ENCODE assay signal across 13 cellular contexts in the genomic region with DNA sequence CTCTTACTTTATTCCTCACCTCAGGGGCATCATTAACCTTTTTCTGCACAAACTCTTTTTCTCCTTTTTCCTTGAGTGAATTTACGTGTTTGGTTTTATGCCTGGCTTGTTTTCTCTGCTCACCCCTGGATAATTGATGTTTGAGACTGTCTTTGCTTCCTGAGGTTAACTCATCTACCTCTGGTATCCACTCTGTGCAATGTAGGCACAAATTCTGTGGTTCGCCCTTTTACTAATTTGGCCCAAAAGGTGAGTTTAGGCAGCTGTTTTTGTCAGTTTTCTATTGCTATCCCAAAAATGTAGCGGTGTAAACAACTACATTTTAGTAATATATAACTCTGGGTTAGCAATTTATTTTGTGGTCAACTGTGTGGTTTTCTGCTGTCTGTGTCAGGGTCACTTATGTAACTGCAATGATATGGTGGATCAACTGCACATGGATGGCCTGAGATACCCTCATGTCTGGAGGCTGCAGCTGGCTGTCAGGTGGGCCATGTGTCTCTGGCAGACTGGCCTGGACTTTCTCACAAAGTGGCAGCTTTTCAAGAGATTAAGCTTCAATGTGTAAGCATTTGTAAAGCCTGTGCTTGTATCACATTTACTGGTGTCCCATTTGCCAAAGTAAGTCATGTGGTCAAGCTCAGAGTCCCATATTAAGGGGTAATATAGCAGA.
DNase-seq lines count a peak whose midpoint lies in the region; ATAC-seq and TF ChIP-seq lines count a peak whose summit lies in the region.
"Had no signal": no experiment of that assay in that cellular context is flagged by ENCODE, and none has a peak within 500 bp of the region (broad histone marks: within the 10 kb centered on the region; RNA-seq: fewer than 3 reads in every experiment).

No MANE protein-coding gene starts in this region.

- no CpG with 5 or more reads among the region's 3 CpGs for whole genome bisulfite sequencing in mesendoderm (ENCODE audit: extremely low coverage, insufficient coverage, low lambda C conversion rate)

- no peak overlapping the region for H3K4me2 ChIP-seq in mesendoderm (ENCODE audit: low read length)

- H3K4me3 Mint-ChIP-seq in activated naive CD4-positive, alpha-beta T cell treated with anti-CD3 and anti-CD28 coated beads, Interleukin-2, amount 10 ng/mL, durations not matched to agents 7 days and 5 days, result no peak overlapping the region
- H3K4me3 Mint-ChIP-seq in activated CD4-positive, alpha-beta memory T cell treated with anti-CD3 and anti-CD28 coated beads, Interleukin-2, amount 10 ng/mL, durations not matched to agents 7 days and 5 days, result no peak overlapping the region
- H3K4me3 Mint-ChIP-seq: activated naive CD8-positive, alpha-beta T cell treated with anti-CD3 and anti-CD28 coated beads, Interleukin-2, amount 10 ng/mL, durations not matched to agents 7 days and 5 days; naive thymus-derived CD8-positive, alpha-beta T cell had no signal

- no peak for TF ChIP-seq CTCF in WERI-Rb-1 (IDR thresholded peaks at IDR 0.05; ENCODE audit: low read depth, low read length)

- POLR2A ChIA-PET in activated CD4-positive, alpha-beta memory T cell treated with anti-CD3 and anti-CD28 coated beads, Interleukin-2, amount 10 ng/mL, durations not matched to agents 7 days and 5 days (lab: Charles Lee), result no interaction called here

- ATAC-seq in GM18858 (IDR thresholded peaks at IDR 0.05; ENCODE audit: unreplicated experiment) (peak; percentile 40), HG03097 (IDR thresholded peaks at IDR 0.05; ENCODE audit: low FRiP score, unreplicated experiment) (peak; percentile 66), GM19455 (IDR thresholded peaks at IDR 0.05; ENCODE audit: unreplicated experiment) (no peak)
- ATAC-seq: foreskin keratinocyte; naive thymus-derived CD8-positive, alpha-beta T cell had no signal

- no peak overlapping the region for H3K27ac Mint-ChIP-seq in activated naive CD4-positive, alpha-beta T cell treated with anti-CD3 and anti-CD28 coated beads, Interleukin-2, amount 10 ng/mL, durations not matched to agents 7 days and 5 days
- no peak overlapping the region for H3K27ac Mint-ChIP-seq in activated CD4-positive, alpha-beta memory T cell treated with anti-CD3 and anti-CD28 coated beads, Interleukin-2, amount 10 ng/mL, durations not matched to agents 7 days and 5 days
- H3K27ac Mint-ChIP-seq: activated naive CD8-positive, alpha-beta T cell treated with anti-CD3 and anti-CD28 coated beads, Interleukin-2, amount 10 ng/mL, durations not matched to agents 7 days and 5 days; naive thymus-derived CD8-positive, alpha-beta T cell had no signal

- H3K4me1 ChIP-seq in mesendoderm (ENCODE audit: control insufficient read depth, low read depth, low read length), result no peaks in the 10 kb centered on the region

- no peak overlapping the region for H3K56ac ChIP-seq in mesendoderm (ENCODE audit: low read length)

- no peak overlapping the region for H3K18ac ChIP-seq in mesendoderm (ENCODE audit: low read length)

- no peak overlapping the region for H3K9ac ChIP-seq in mesendoderm (ENCODE audit: low read length)

- no peaks in the 10 kb centered on the region for H3K79me2 ChIP-seq in mesendoderm (ENCODE audit: control insufficient read depth, insufficient read depth, low read length)

- no peak overlapping the region for H2BK120ac ChIP-seq in mesendoderm (ENCODE audit: low read depth, low read length)

- no peak overlapping the region for H3K23ac ChIP-seq in mesendoderm (ENCODE audit: low read length)

- no peaks in the 10 kb centered on the region for H3K79me1 ChIP-seq in mesendoderm (ENCODE audit: low read length)

- H3K9me3 Mint-ChIP-seq in activated naive CD4-positive, alpha-beta T cell treated with anti-CD3 and anti-CD28 coated beads, Interleukin-2, amount 10 ng/mL, durations not matched to agents 7 days and 5 days, result no peaks in the 10 kb centered on the region
- H3K9me3 Mint-ChIP-seq in activated CD4-positive, alpha-beta memory T cell treated with anti-CD3 and anti-CD28 coated beads, Interleukin-2, amount 10 ng/mL, durations not matched to agents 7 days and 5 days, result no peaks in the 10 kb centered on the region

- H4K8ac ChIP-seq in mesendoderm (ENCODE audit: low read depth, low read length), result no peak overlapping the region

- no peak overlapping the region for H4K5ac ChIP-seq in mesendoderm (ENCODE audit: low read length)

- no peak overlapping the region for H3K4me3 ChIP-seq in WERI-Rb-1 (ENCODE audit: low read depth, low read length)
- no peak overlapping the region for H3K4me3 ChIP-seq in mesendoderm (ENCODE audit: low read length)

- H3K27me3 Mint-ChIP-seq in activated naive CD4-positive, alpha-beta T cell treated with anti-CD3 and anti-CD28 coated beads, Interleukin-2, amount 10 ng/mL, durations not matched to agents 7 days and 5 days, result no peaks in the 10 kb centered on the region
- no peaks in the 10 kb centered on the region for H3K27me3 Mint-ChIP-seq in activated CD4-positive, alpha-beta memory T cell treated with anti-CD3 and anti-CD28 coated beads, Interleukin-2, amount 10 ng/mL, durations not matched to agents 7 days and 5 days
- H3K27me3 Mint-ChIP-seq: activated naive CD8-positive, alpha-beta T cell treated with anti-CD3 and anti-CD28 coated beads, Interleukin-2, amount 10 ng/mL, durations not matched to agents 7 days and 5 days; naive thymus-derived CD8-positive, alpha-beta T cell had no signal

- CTCF ChIA-PET in activated naive CD4-positive, alpha-beta T cell treated with anti-CD3 and anti-CD28 coated beads, Interleukin-2, amount 10 ng/mL, durations not matched to agents 7 days and 5 days (lab: Charles Lee), result no interaction called here
- CTCF ChIA-PET in activated CD4-positive, alpha-beta memory T cell treated with anti-CD3 and anti-CD28 coated beads, Interleukin-2, amount 10 ng/mL, durations not matched to agents 7 days and 5 days (lab: Charles Lee), result no interaction called here

- no peak overlapping the region for H2BK15ac ChIP-seq in mesendoderm (replicated peaks; ENCODE audit: low read depth)

- H3K27ac ChIP-seq in WERI-Rb-1 (0 out of 2 replicates have a peak overlapping the region, but pooled peaks have one; percentile 13), mesendoderm (ENCODE audit: low read depth, low read length) (no peak overlapping the region)
- H3K27ac ChIP-seq: foreskin keratinocyte had no signal

- H3K4ac ChIP-seq in mesendoderm (ENCODE audit: low read depth, low read length), result no peak overlapping the region

- no peaks in the 10 kb centered on the region for H3K9me3 ChIP-seq in WERI-Rb-1 (ENCODE audit: severe bottlenecking)

- no peak overlapping the region for H2BK5ac ChIP-seq in mesendoderm (ENCODE audit: low read length)

- no peak overlapping the region for H2AK5ac ChIP-seq in mesendoderm (ENCODE audit: low read length)

- H3K36me3 Mint-ChIP-seq in activated naive CD4-positive, alpha-beta T cell treated with anti-CD3 and anti-CD28 coated beads, Interleukin-2, amount 10 ng/mL, durations not matched to agents 7 days and 5 days, result no peaks in the 10 kb centered on the region
- no peaks in the 10 kb centered on the region for H3K36me3 Mint-ChIP-seq in activated CD4-positive, alpha-beta memory T cell treated with anti-CD3 and anti-CD28 coated beads, Interleukin-2, amount 10 ng/mL, durations not matched to agents 7 days and 5 days (ENCODE audit: low read depth)
- H3K36me3 Mint-ChIP-seq: activated naive CD8-positive, alpha-beta T cell treated with anti-CD3 and anti-CD28 coated beads, Interleukin-2, amount 10 ng/mL, durations not matched to agents 7 days and 5 days had no signal

- H3K36me3 ChIP-seq in WERI-Rb-1 (no peaks in the 10 kb centered on the region), mesendoderm (ENCODE audit: control insufficient read depth, insufficient read depth, low read length) (no peaks in the 10 kb centered on the region)

- DNase-seq in WERI-Rb-1 (peak; percentile 76), mesendoderm (peak; percentile 3)
- no peak for DNase-seq in activated naive CD4-positive, alpha-beta T cell treated with anti-CD3 and anti-CD28 coated beads, Interleukin-2, amount 10 ng/mL, durations not matched to agents 7 days and 5 days
- no peak for DNase-seq in activated CD4-positive, alpha-beta memory T cell treated with anti-CD3 and anti-CD28 coated beads, Interleukin-2, amount 10 ng/mL, durations not matched to agents 7 days and 5 days
- DNase-seq: activated naive CD8-positive, alpha-beta T cell treated with anti-CD3 and anti-CD28 coated beads, Interleukin-2, amount 10 ng/mL, durations not matched to agents 7 days and 5 days; foreskin keratinocyte; Kasumi-1; kidney; naive thymus-derived CD8-positive, alpha-beta T cell; T-helper 9 cell had no signal

- no peaks in the 10 kb centered on the region for H3K4me1 Mint-ChIP-seq in activated naive CD4-positive, alpha-beta T cell treated with anti-CD3 and anti-CD28 coated beads, Interleukin-2, amount 10 ng/mL, durations not matched to agents 7 days and 5 days
- H3K4me1 Mint-ChIP-seq in activated CD4-positive, alpha-beta memory T cell treated with anti-CD3 and anti-CD28 coated beads, Interleukin-2, amount 10 ng/mL, durations not matched to agents 7 days and 5 days, result no peaks in the 10 kb centered on the region
- H3K4me1 Mint-ChIP-seq: activated naive CD8-positive, alpha-beta T cell treated with anti-CD3 and anti-CD28 coated beads, Interleukin-2, amount 10 ng/mL, durations not matched to agents 7 days and 5 days; naive thymus-derived CD8-positive, alpha-beta T cell had no signal

- H3K27me3 ChIP-seq in WERI-Rb-1 (ENCODE audit: insufficient read depth, low read depth, severe bottlenecking) (no peaks in the 10 kb centered on the region), mesendoderm (ENCODE audit: insufficient read depth, low read length, poor library complexity) (no peaks in the 10 kb centered on the region)
- H3K27me3 ChIP-seq: foreskin keratinocyte had no signal

Comparison
In these comparisons a context has a peak if more than half of its experiments do, and no peak if none do; other contexts are left out.
1. DNase-seq: peak in WERI-Rb-1 (single experiment) and mesendoderm (single experiment); none in activated naive CD4-positive, alpha-beta T cell treated with anti-CD3 and anti-CD28 coated beads, Interleukin-2, amount 10 ng/mL, durations not matched to agents 7 days and 5 days (single experiment) and activated CD4-positive, alpha-beta memory T cell treated with anti-CD3 and anti-CD28 coated beads, Interleukin-2, amount 10 ng/mL, durations not matched to agents 7 days and 5 days (single experiment).